In the genomic region with DNA sequence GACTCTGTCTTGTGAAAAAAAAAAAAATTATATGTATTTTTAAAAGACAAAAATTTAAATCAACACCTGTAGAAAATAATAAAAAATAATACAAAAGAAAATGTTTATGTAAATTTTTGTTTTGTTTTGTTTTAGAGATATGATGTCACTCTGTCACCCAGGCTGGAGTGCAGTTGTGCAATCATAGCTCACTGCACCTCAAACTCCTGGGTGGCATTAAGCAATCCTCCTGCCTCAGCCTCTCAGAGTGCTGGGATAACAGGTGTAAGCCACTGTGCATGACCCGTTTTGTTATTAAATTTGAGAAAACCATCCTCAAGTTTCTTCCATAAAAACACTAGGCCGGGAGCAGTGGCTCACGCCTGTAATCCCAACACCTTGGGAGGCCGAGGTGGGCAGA, we compare ENCODE assay signal across 18 cellular contexts. TPM values are rescaled to one million over a fixed set of nuclear protein-coding genes. Genes with fewer than 3 reads are reported as not detected.
DNase-seq lines count a peak whose midpoint lies in the region; ATAC-seq and TF ChIP-seq lines count a peak whose summit lies in the region.
"Had no signal": no experiment of that assay in that cellular context is flagged by ENCODE, and none has a peak within 500 bp of the region (broad histone marks: within the 10 kb centered on the region; RNA-seq: fewer than 3 reads in every experiment).

No MANE protein-coding gene starts in this region.

- intact Hi-C loops in left cardiac atrium (cut with DNase I) = no loop called here
- intact Hi-C loops in heart left ventricle (cut with DNase I) = no loop called here

- DNase-seq in cardiac muscle cell (ENCODE audit: low read depth in 1 of 2, low spot score in 1 of 2) = no peak
- no peak for DNase-seq in left cardiac atrium
- DNase-seq in MV-4-11 (lab: John Stamatoyannopoulos, UW) = peak; percentile 38
- DNase-seq in fibroblast of villous mesenchyme (ENCODE audit: low read depth) = peak; percentile 16
- no peak for DNase-seq in heart left ventricle
- no peak for DNase-seq in RWPE1 (ENCODE audit: low spot score)
- DNase-seq: C1 segment of cervical spinal cord; CD8-positive, alpha-beta memory T cell; Kasumi-1; MM.1S; NCI-H1417 treated with DMSO at 0.1 percent for 48 hours; NCI-H187 treated with DMSO at 0.1 percent for 48 hours; NCI-H2227 treated with DMSO at 0.1 percent for 48 hours; NCI-H510A treated with DMSO at 0.1 percent for 48 hours; NCI-H82; PC-9 had no signal

- H3K27me3 ChIP-seq in cardiac muscle cell (no peaks in the 10 kb centered on the region), heart left ventricle (no peaks in the 10 kb centered on the region)

- H3K4me3 ChIP-seq in cardiac muscle cell (no peak overlapping the region), fibroblast of villous mesenchyme (ENCODE audit: low read depth, low read length) (no peak overlapping the region), heart left ventricle (no peak overlapping the region)
- H3K4me3 ChIP-seq: PC-9 had no signal

- no peaks in the 10 kb centered on the region for H3K9me3 ChIP-seq in cardiac muscle cell (ENCODE audit: low read depth)
- H3K9me3 ChIP-seq in heart left ventricle = no peaks in the 10 kb centered on the region

- POLR2A ChIA-PET in RWPE1 (lab: Yijun Ruan, JAX; ENCODE audit: low non-redundant PET) = no interaction called here

- no peak for TF ChIP-seq POLR2A in heart left ventricle (IDR thresholded peaks at IDR 0.05)

- H3K4me1 ChIP-seq in cardiac muscle cell (ENCODE audit: low read depth) (peaks cover 20% of the 10 kb centered on the region), heart left ventricle (peaks cover 0 to 18% (median 0%) of the 10 kb centered on the region in 12 donors)

- ATAC-seq in left cardiac atrium (no peak), SK-N-SH treated with all-trans-retinoic acid at 6 μM for 48 hours (no peak), heart left ventricle (no peak)

- CTCF ChIA-PET in RWPE1 (lab: Yijun Ruan, JAX) = no interaction called here

- TF ChIP-seq CTCF in cardiac muscle cell (IDR thresholded peaks at IDR 0.05; ENCODE audit: low read depth, low read length) (no peak), fibroblast of villous mesenchyme (IDR thresholded peaks at IDR 0.05; ENCODE audit: insufficient read depth, low read depth, low read length) (no peak), heart left ventricle (IDR thresholded peaks at IDR 0.05) (no peak), RWPE1 (conservative IDR thresholded peaks at IDR 0.05; ENCODE audit: low read depth) (no peak)

- H3K36me3 ChIP-seq in cardiac muscle cell = no peaks in the 10 kb centered on the region
- no peaks in the 10 kb centered on the region for H3K36me3 ChIP-seq in heart left ventricle

- WGBS in heart left ventricle, 4 donors = 95 to 97% (median 97%) methylated on average over 4 of the region's 4 CpGs

- H3K27ac ChIP-seq in cardiac muscle cell (peak overlapping the region; percentile 76), heart left ventricle (no peak overlapping the region), RWPE1 (no peak overlapping the region)
- H3K27ac ChIP-seq: PC-9 had no signal

TF ChIP-seq in SK-N-SH treated with all-trans-retinoic acid at 6 μM for 48 hours, 23 proteins besides CTCF, POLR2A, EP300 and RAD21:
- TF ChIP-seq ZNF8 (CRISPR knock-in tag; IDR thresholded peaks at IDR 0.05) = no peak
- TF ChIP-seq GLIS3 (CRISPR knock-in tag; IDR thresholded peaks at IDR 0.05) = no peak
- TF ChIP-seq TOX (CRISPR knock-in tag; IDR thresholded peaks at IDR 0.05; ENCODE audit: borderline replicate concordance) = no peak
- TF ChIP-seq ZC3H10 (CRISPR knock-in tag; IDR thresholded peaks at IDR 0.05) = no peak
- TF ChIP-seq BACH2 (CRISPR knock-in tag; IDR thresholded peaks at IDR 0.05; ENCODE audit: borderline replicate concordance) = no peak

RNA-seq across cellular contexts. Expression of a gene that starts 56.2 kb away (rescaled TPM):
- total RNA-seq in cardiac muscle cell = 7.7 and 15.8 TPM in 2 replicates
- 2.9 and 6.9 TPM in 2 replicates for polyA plus RNA-seq in cardiac muscle cell
- 1 to 10 TPM; 4.5 to 8.0 TPM for total RNA-seq in left cardiac atrium
- total RNA-seq in fibroblast of villous mesenchyme = 0.43 and 0.64 TPM in 2 replicates
- 10 to 100 TPM in 2 of 9 donors, 1 to 10 TPM in 7; 1.2 to 52.4 (median 6.8) TPM for total RNA-seq in heart left ventricle
- polyA plus RNA-seq in heart left ventricle = 1 to 10 TPM in 1 of 2 donors, under 1 TPM in 1; 0.68 to 2.2 TPM
- total RNA-seq: H4 had no signal

Comparison
In these comparisons a context has a peak if more than half of its experiments do, and no peak if none do; other contexts are left out.
1. DNase-seq: peak in MV-4-11 (single experiment) and fibroblast of villous mesenchyme (single experiment); none in cardiac muscle cell (0 of 2), left cardiac atrium (single experiment), heart left ventricle (0 of 5) and RWPE1 (single experiment).